Comparison of ENCODE assay signal across 15 cellular contexts in genomic region chr22:24893341-24894070, GRCh38. TPM values are rescaled to one million over a fixed set of nuclear protein-coding genes. Genes with fewer than 3 reads are reported as not detected.
DNase-seq lines count a peak whose midpoint lies in the region; ATAC-seq and TF ChIP-seq lines count a peak whose summit lies in the region.
"Had no signal": no experiment of that assay in that cellular context is flagged by ENCODE, and none has a peak within 500 bp of the region (broad histone marks: within the 10 kb centered on the region; RNA-seq: fewer than 3 reads in every experiment).

No MANE protein-coding gene starts in this region.

- TF ChIP-seq CTCF in RWPE1 (conservative IDR thresholded peaks at IDR 0.05; ENCODE audit: low read depth) (no peak), fibroblast of lung (conservative IDR thresholded peaks at IDR 0.05 in 1 of 2, IDR thresholded peaks at IDR 0.05 in 1 of 2; ENCODE audit: low read depth in 1 of 2, low read length in 2 of 2) (no peak), prostate gland (IDR thresholded peaks at IDR 0.05) (no peak)

- no peaks in the 10 kb centered on the region for H3K36me3 Mint-ChIP-seq in activated T-cell treated with anti-CD3 and anti-CD28 coated beads, Interleukin-2, amount 50 U/mL, for 24 hours (ENCODE audit: low read depth)
- H3K36me3 Mint-ChIP-seq: activated naive CD4-positive, alpha-beta T cell treated with anti-CD3 and anti-CD28 coated beads, Interleukin-2, amount 50 U/mL, for 72 hours had no signal

- no peak overlapping the region for H3K9ac ChIP-seq in BLaER1
- no peak overlapping the region for H3K9ac ChIP-seq in fibroblast of lung (ENCODE audit: insufficient read depth, low read length)

- H3K4me1 ChIP-seq in BLaER1 (peaks cover 45% of the 10 kb centered on the region), fibroblast of lung (ENCODE audit: control insufficient read depth, extremely low read depth, insufficient read depth, low read length) (no peaks in the 10 kb centered on the region), prostate gland (replicated peaks) (peaks cover 5% of the 10 kb centered on the region)
- H3K4me1 ChIP-seq: testis had no signal

- intact Hi-C loops in prostate gland (cut with DNase I), result no loop called here

- H2AFZ ChIP-seq in fibroblast of lung (ENCODE audit: low read length), result no peak overlapping the region

- no peaks in the 10 kb centered on the region for H3K9me3 Mint-ChIP-seq in activated T-cell treated with anti-CD3 and anti-CD28 coated beads, Interleukin-2, amount 50 U/mL, for 24 hours
- H3K9me3 Mint-ChIP-seq: activated naive CD4-positive, alpha-beta T cell treated with anti-CD3 and anti-CD28 coated beads, Interleukin-2, amount 50 U/mL, for 72 hours had no signal

- DNase-seq in RWPE1 (ENCODE audit: low spot score), result no peak
- DNase-seq in fibroblast of lung (ENCODE audit: low read depth in 2 of 2), result no peak
- DNase-seq in prostate gland (ENCODE audit: low spot score), result no peak
- no peak for DNase-seq in 8988T
- no peak for DNase-seq in NCI-H510A (lab: John Stamatoyannopoulos, UW)
- DNase-seq in activated T-cell treated with anti-CD3 and anti-CD28 coated beads, Interleukin-2, amount 50 U/mL, for 24 hours, result no peak
- DNase-seq: stimulated activated CD4-positive, alpha-beta T cell treated with anti-CD3 and anti-CD28 coated beads, Interleukin-15, amount 100 ng/mL, for 24 hours had no signal

- H3K27me3 Mint-ChIP-seq in activated T-cell treated with anti-CD3 and anti-CD28 coated beads, Interleukin-2, amount 50 U/mL, for 24 hours, result no peaks in the 10 kb centered on the region

- no peak overlapping the region for H3K27ac Mint-ChIP-seq in activated T-cell treated with anti-CD3 and anti-CD28 coated beads, Interleukin-2, amount 50 U/mL, for 24 hours
- H3K27ac Mint-ChIP-seq: activated naive CD4-positive, alpha-beta T cell treated with anti-CD3 and anti-CD28 coated beads, Interleukin-2, amount 50 U/mL, for 72 hours had no signal

- no peaks in the 10 kb centered on the region for H3K27me3 ChIP-seq in BLaER1
- no peaks in the 10 kb centered on the region for H3K27me3 ChIP-seq in fibroblast of lung (ENCODE audit: control insufficient read depth, insufficient read depth, low read length)
- H3K27me3 ChIP-seq in prostate gland (replicated peaks; ENCODE audit: insufficient read depth), result no peaks in the 10 kb centered on the region
- H3K27me3 ChIP-seq: BE2C, testis had no signal

- peaks cover 3% of the 10 kb centered on the region for H3K4me1 Mint-ChIP-seq in activated T-cell treated with anti-CD3 and anti-CD28 coated beads, Interleukin-2, amount 50 U/mL, for 24 hours (ENCODE audit: low read depth)

- 85% methylated on average over 20 of the region's 20 CpGs for WGBS in prostate gland

- POLR2A ChIA-PET in RWPE1 (lab: Yijun Ruan, JAX; ENCODE audit: low non-redundant PET), result no interaction called here

- no peak for TF ChIP-seq POLR2A in prostate gland (IDR thresholded peaks at IDR 0.05)

- no peak for ATAC-seq in HG03565 (IDR thresholded peaks at IDR 0.05; ENCODE audit: unreplicated experiment)
- ATAC-seq: activated CD4-positive, CD25-positive, alpha-beta regulatory T cell treated with anti-CD3 and anti-CD28 coated beads, Interleukin-2, amount 50 U/mL, for 24 hours; activated naive CD4-positive, alpha-beta T cell treated with anti-CD3 and anti-CD28 coated beads, Interleukin-2, amount 50 U/mL, for 72 hours had no signal

- no peak overlapping the region for H3K4me3 Mint-ChIP-seq in activated T-cell treated with anti-CD3 and anti-CD28 coated beads, Interleukin-2, amount 50 U/mL, for 24 hours

- H3K27ac ChIP-seq in BLaER1 (peak overlapping the region; percentile 61; the same call in 1 of the 2 replicates), RWPE1 (peak overlapping the region; percentile 95), fibroblast of lung (ENCODE audit: insufficient read depth, low read length) (peak overlapping the region; percentile 59), prostate gland (peak overlapping the region; percentile 65 to 75)
- H3K27ac ChIP-seq: testis had no signal

- H4K20me1 ChIP-seq in BLaER1 (no peaks in the 10 kb centered on the region), fibroblast of lung (ENCODE audit: control insufficient read depth, extremely low read depth, insufficient read depth, low read length) (no peaks in the 10 kb centered on the region)

- CTCF ChIA-PET in RWPE1 (lab: Yijun Ruan, JAX), result interaction anchor here (0.7 kb wide), 1 partner anchor 1048 kb away, joined by 3 read pairs; no protein-coding TSS in a partner anchor

- no peaks in the 10 kb centered on the region for H3K79me2 ChIP-seq in fibroblast of lung (ENCODE audit: control insufficient read depth, insufficient read depth, low read length)

- H3K4me3 ChIP-seq in BLaER1, result no peak overlapping the region; the same call in 1 of the 2 replicates
- no peak overlapping the region for H3K4me3 ChIP-seq in fibroblast of lung (replicated peaks in 1 of 4; ENCODE audit: control extremely low read depth in 1 of 4, insufficient read depth in 1 of 4, low read depth in 3 of 4, low read length in 4 of 4)
- H3K4me3 ChIP-seq in prostate gland, result no peak overlapping the region
- H3K4me3 ChIP-seq: testis had no signal

- no peaks in the 10 kb centered on the region for H3K9me3 ChIP-seq in BLaER1
- H3K9me3 ChIP-seq in fibroblast of lung (ENCODE audit: control insufficient read depth, insufficient read depth, low read depth, low read length), result no peaks in the 10 kb centered on the region
- H3K9me3 ChIP-seq in prostate gland, result no peaks in the 10 kb centered on the region
- H3K9me3 ChIP-seq: BE2C, testis had no signal

- H3K36me3 ChIP-seq in BLaER1 (no peaks in the 10 kb centered on the region), fibroblast of lung (ENCODE audit: control insufficient read depth, insufficient read depth, low read length) (no peaks in the 10 kb centered on the region), prostate gland (no peaks in the 10 kb centered on the region)
- H3K36me3 ChIP-seq: BE2C had no signal

- H3K4me2 ChIP-seq in BLaER1 (peak overlapping the region; percentile 41), fibroblast of lung (ENCODE audit: extremely low read depth, insufficient read depth, low read length) (no peak overlapping the region)

RNA-seq across cellular contexts. Expression of gene LHFPL7, which starts 53.0 kb away (rescaled TPM):
- total RNA-seq in fibroblast of lung (not detected in 2 replicates), prostate gland (not detected)
- not detected in 2 replicates for polyA plus RNA-seq in fibroblast of lung
- polyA plus RNA-seq in fibroblast of lung (2012), result not detected in 2 replicates
- polyA minus RNA-seq in fibroblast of lung (ENCODE audit: low replicate concordance), result not detected in 2 replicates
- total RNA-seq: activated naive CD4-positive, alpha-beta T cell treated with anti-CD3 and anti-CD28 coated beads, Interleukin-2, amount 50 U/mL, for 72 hours; esophagus mucosa; occipital lobe; testis had no signal

RNA-seq across cellular contexts. Expression of gene KIAA1671, which starts 59.0 kb away (rescaled TPM):
- total RNA-seq in fibroblast of lung, result 0.77 and 1.3 TPM in 2 replicates
- 0.34 and 0.69 TPM in 2 replicates for polyA plus RNA-seq in fibroblast of lung
- polyA plus RNA-seq in fibroblast of lung (2012), result 0.40 and 0.60 TPM in 2 replicates
- 0.74 and 1.1 TPM in 2 replicates for polyA minus RNA-seq in fibroblast of lung (ENCODE audit: low replicate concordance)
- 10 to 100 TPM; 44.8 to 53.1 TPM for total RNA-seq in prostate gland

Comparison
In these comparisons a context has a peak if more than half of its experiments do, and no peak if none do; other contexts are left out.
1. RNA of gene KIAA1671, which starts 59.0 kb away (total RNA-seq): 44.8 to 53.1 TPM in prostate gland; 0.77 to 1.3 TPM in fibroblast of lung; every median in the first group is over 10 times any median in the second.
2. Peak in every context shown above with its lines, with median percentiles within 50 percentile points of each other: H3K27ac ChIP-seq.